Comparison of ENCODE assay signal across 12 cellular contexts in genomic region chr5:67181648-67182218, GRCh38. TPM values are rescaled to one million over a fixed set of nuclear protein-coding genes. Genes with fewer than 3 reads are reported as not detected.
DNase-seq lines count a peak whose midpoint lies in the region; ATAC-seq and TF ChIP-seq lines count a peak whose summit lies in the region.
"Had no signal": no experiment of that assay in that cellular context is flagged by ENCODE, and none has a peak within 500 bp of the region (broad histone marks: within the 10 kb centered on the region; RNA-seq: fewer than 3 reads in every experiment).

No MANE protein-coding gene starts in this region.

- peaks cover 8% of the 10 kb centered on the region for H3K36me3 Mint-ChIP-seq in WTC11
- H3K36me3 Mint-ChIP-seq in stimulated activated naive CD8-positive, alpha-beta T cell treated with anti-CD3 and anti-CD28 coated beads, Interleukin-15, Interleukin-2, amounts not matched to agents 100 ng/mL and 50 ng/mL, for 24 hours (ENCODE audit: low read depth): peaks cover 9% of the 10 kb centered on the region
- H3K36me3 Mint-ChIP-seq: type B pancreatic cell had no signal

- peaks cover 24% of the 10 kb centered on the region for H3K4me1 Mint-ChIP-seq in WTC11
- H3K4me1 Mint-ChIP-seq in stimulated activated naive CD8-positive, alpha-beta T cell treated with anti-CD3 and anti-CD28 coated beads, Interleukin-15, Interleukin-2, amounts not matched to agents 100 ng/mL and 50 ng/mL, for 24 hours (ENCODE audit: low read depth): peaks cover 42% of the 10 kb centered on the region

- peak overlapping the region; percentile 79 for H3K27ac Mint-ChIP-seq in WTC11
- peak overlapping the region; percentile 77 for H3K27ac Mint-ChIP-seq in stimulated activated naive CD8-positive, alpha-beta T cell treated with anti-CD3 and anti-CD28 coated beads, Interleukin-15, Interleukin-2, amounts not matched to agents 100 ng/mL and 50 ng/mL, for 24 hours

- ATAC-seq in activated CD4-positive, CD25-positive, alpha-beta regulatory T cell treated with anti-CD3 and anti-CD28 coated beads, Interleukin-2, amount 50 U/mL, for 24 hours: peak; percentile 17 to 24
- ATAC-seq in WTC11: peak; percentile 52
- ATAC-seq in left lobe of liver: peak; percentile 44
- no peak for ATAC-seq in HG03521 (IDR thresholded peaks at IDR 0.05; ENCODE audit: unreplicated experiment)
- no peak for ATAC-seq in HG03175 (IDR thresholded peaks at IDR 0.05; ENCODE audit: unreplicated experiment)
- ATAC-seq: A549 had no signal

- POLR2A ChIA-PET in WTC11 (lab: Charles Lee): no interaction called here

- CTCF ChIA-PET in WTC11 (lab: Charles Lee): interaction anchor here (1.4 kb wide), 1 partner anchor 15 kb away, joined by 6 read pairs; no protein-coding TSS in a partner anchor

- H3K27me3 Mint-ChIP-seq in WTC11 (ENCODE audit: low read depth): peaks cover 10% of the 10 kb centered on the region
- H3K27me3 Mint-ChIP-seq in stimulated activated naive CD8-positive, alpha-beta T cell treated with anti-CD3 and anti-CD28 coated beads, Interleukin-15, Interleukin-2, amounts not matched to agents 100 ng/mL and 50 ng/mL, for 24 hours: no peaks in the 10 kb centered on the region
- H3K27me3 Mint-ChIP-seq: type B pancreatic cell had no signal

- no peak for TF ChIP-seq CTCF in WTC11 (IDR thresholded peaks at IDR 0.05)

- H3K4me3 Mint-ChIP-seq in WTC11: no peak overlapping the region
- no peak overlapping the region for H3K4me3 Mint-ChIP-seq in stimulated activated naive CD8-positive, alpha-beta T cell treated with anti-CD3 and anti-CD28 coated beads, Interleukin-15, Interleukin-2, amounts not matched to agents 100 ng/mL and 50 ng/mL, for 24 hours

- peaks cover 18% of the 10 kb centered on the region for H3K9me3 Mint-ChIP-seq in WTC11
- H3K9me3 Mint-ChIP-seq in stimulated activated naive CD8-positive, alpha-beta T cell treated with anti-CD3 and anti-CD28 coated beads, Interleukin-15, Interleukin-2, amounts not matched to agents 100 ng/mL and 50 ng/mL, for 24 hours: peaks cover 5% of the 10 kb centered on the region

- no peak for DNase-seq in activated CD4-positive, CD25-positive, alpha-beta regulatory T cell treated with anti-CD3 and anti-CD28 coated beads, Interleukin-2, amount 50 U/mL, for 72 hours
- DNase-seq in WTC11 (ENCODE audit: low spot score): no peak
- no peak for DNase-seq in left lobe of liver (ENCODE audit: low spot score)
- DNase-seq in stimulated activated naive CD4-positive, alpha-beta T cell treated with Interleukin-2 at 50 U/mL for 16 hours (lab: John Stamatoyannopoulos, UW): no peak

TF ChIP-seq in WTC11, 78 proteins besides CTCF, POLR2A, EP300 and RAD21:
- no peak for TF ChIP-seq ZBTB21 (CRISPR knock-in tag; IDR thresholded peaks at IDR 0.05; ENCODE audit: borderline replicate concordance)
- no peak for TF ChIP-seq NR1H2 (CRISPR knock-in tag; IDR thresholded peaks at IDR 0.05)
- no peak for TF ChIP-seq ZNF232 (CRISPR knock-in tag; IDR thresholded peaks at IDR 0.05)
- TF ChIP-seq SMAD3 (CRISPR knock-in tag; IDR thresholded peaks at IDR 0.05; ENCODE audit: borderline replicate concordance): no peak
- no peak for TF ChIP-seq ZNF219 (CRISPR knock-in tag; IDR thresholded peaks at IDR 0.05; ENCODE audit: borderline replicate concordance)
- no peak for TF ChIP-seq ZNF263 (CRISPR knock-in tag; IDR thresholded peaks at IDR 0.05; ENCODE audit: low read depth)
- TF ChIP-seq, protein P1, sequence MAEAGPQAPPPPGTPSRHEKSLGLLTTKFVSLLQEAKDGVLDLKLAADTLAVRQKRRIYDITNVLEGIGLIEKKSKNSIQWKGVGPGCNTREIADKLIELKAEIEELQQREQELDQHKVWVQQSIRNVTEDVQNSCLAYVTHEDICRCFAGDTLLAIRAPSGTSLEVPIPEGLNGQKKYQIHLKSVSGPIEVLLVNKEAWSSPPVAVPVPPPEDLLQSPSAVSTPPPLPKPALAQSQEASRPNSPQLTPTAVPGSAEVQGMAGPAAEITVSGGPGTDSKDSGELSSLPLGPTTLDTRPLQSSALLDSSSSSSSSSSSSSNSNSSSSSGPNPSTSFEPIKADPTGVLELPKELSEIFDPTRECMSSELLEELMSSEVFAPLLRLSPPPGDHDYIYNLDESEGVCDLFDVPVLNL (CRISPR knock-in tag; IDR thresholded peaks at IDR 0.05; ENCODE audit: borderline replicate concordance, low read depth): no peak
- TF ChIP-seq ZNF138 (CRISPR knock-in tag; conservative IDR thresholded peaks at IDR 0.05): no peak
- no peak for TF ChIP-seq PRRX2 (CRISPR knock-in tag; IDR thresholded peaks at IDR 0.05)
- no peak for TF ChIP-seq ZNF671 (CRISPR knock-in tag; IDR thresholded peaks at IDR 0.05)
- no peak for TF ChIP-seq CREM (CRISPR knock-in tag; IDR thresholded peaks at IDR 0.05)
- TF ChIP-seq, protein P2, sequence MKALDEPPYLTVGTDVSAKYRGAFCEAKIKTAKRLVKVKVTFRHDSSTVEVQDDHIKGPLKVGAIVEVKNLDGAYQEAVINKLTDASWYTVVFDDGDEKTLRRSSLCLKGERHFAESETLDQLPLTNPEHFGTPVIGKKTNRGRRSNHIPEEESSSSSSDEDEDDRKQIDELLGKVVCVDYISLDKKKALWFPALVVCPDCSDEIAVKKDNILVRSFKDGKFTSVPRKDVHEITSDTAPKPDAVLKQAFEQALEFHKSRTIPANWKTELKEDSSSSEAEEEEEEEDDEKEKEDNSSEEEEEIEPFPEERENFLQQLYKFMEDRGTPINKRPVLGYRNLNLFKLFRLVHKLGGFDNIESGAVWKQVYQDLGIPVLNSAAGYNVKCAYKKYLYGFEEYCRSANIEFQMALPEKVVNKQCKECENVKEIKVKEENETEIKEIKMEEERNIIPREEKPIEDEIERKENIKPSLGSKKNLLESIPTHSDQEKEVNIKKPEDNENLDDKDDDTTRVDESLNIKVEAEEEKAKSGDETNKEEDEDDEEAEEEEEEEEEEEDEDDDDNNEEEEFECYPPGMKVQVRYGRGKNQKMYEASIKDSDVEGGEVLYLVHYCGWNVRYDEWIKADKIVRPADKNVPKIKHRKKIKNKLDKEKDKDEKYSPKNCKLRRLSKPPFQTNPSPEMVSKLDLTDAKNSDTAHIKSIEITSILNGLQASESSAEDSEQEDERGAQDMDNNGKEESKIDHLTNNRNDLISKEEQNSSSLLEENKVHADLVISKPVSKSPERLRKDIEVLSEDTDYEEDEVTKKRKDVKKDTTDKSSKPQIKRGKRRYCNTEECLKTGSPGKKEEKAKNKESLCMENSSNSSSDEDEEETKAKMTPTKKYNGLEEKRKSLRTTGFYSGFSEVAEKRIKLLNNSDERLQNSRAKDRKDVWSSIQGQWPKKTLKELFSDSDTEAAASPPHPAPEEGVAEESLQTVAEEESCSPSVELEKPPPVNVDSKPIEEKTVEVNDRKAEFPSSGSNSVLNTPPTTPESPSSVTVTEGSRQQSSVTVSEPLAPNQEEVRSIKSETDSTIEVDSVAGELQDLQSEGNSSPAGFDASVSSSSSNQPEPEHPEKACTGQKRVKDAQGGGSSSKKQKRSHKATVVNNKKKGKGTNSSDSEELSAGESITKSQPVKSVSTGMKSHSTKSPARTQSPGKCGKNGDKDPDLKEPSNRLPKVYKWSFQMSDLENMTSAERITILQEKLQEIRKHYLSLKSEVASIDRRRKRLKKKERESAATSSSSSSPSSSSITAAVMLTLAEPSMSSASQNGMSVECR (CRISPR knock-in tag; IDR thresholded peaks at IDR 0.05; ENCODE audit: borderline replicate concordance): no peak
TF ChIP-seq in WTC11: peak in this region for 0.

RNA-seq across cellular contexts. Expression of gene CD180, which starts 14.9 kb away (rescaled TPM):
- total RNA-seq in WTC11 (2021) (not detected in 3 replicates), left lobe of liver (0.38 TPM)
- total RNA-seq: LHCN-M2, SJSA1 had no signal

Comparison
In these comparisons a context has a peak if more than half of its experiments do, and no peak if none do; other contexts are left out.
1. ATAC-seq: peak in activated CD4-positive, CD25-positive, alpha-beta regulatory T cell treated with anti-CD3 and anti-CD28 coated beads, Interleukin-2, amount 50 U/mL, for 24 hours (2 of 2), WTC11 (single experiment) and left lobe of liver (single experiment); none in HG03521 (single experiment) and HG03175 (single experiment).